21 cellular contexts compared by ENCODE assay signal in the genomic region with DNA sequence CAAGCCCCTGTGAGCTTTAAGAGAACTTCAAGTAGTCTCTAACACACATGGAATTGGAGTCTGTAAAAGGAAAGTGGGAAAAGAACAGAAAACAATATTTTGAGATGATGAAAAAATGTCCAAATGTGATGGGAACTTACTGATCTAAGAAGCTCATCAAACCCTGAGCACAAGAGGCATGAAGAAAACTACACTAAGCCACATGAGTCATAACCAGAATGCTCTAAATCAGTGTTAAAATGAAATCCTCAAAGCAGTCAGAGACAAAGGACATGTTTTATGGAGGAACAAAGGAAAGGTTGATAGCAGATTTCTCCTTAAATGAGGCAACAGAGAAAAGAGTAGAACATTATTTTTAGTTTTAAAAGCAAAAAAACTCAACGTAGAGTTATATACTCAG. TPM values are rescaled to one million over a fixed set of nuclear protein-coding genes. Genes with fewer than 3 reads are reported as not detected.
DNase-seq lines count a peak whose midpoint lies in the region; ATAC-seq and TF ChIP-seq lines count a peak whose summit lies in the region.
"Had no signal": no experiment of that assay in that cellular context is flagged by ENCODE, and none has a peak within 500 bp of the region (broad histone marks: within the 10 kb centered on the region; RNA-seq: fewer than 3 reads in every experiment).

No MANE protein-coding gene starts in this region.

- peaks cover 34% of the 10 kb centered on the region for H3K4me1 Mint-ChIP-seq in activated T-cell treated with anti-CD3 and anti-CD28 coated beads, Interleukin-2, amount 50 U/mL, for 72 hours (ENCODE audit: low read depth)
- H3K4me1 Mint-ChIP-seq in activated T-cell treated with anti-CD3 and anti-CD28 coated beads, Interleukin-2, amount 50 U/mL, for 4 hours (ENCODE audit: low read depth): peaks cover 15% of the 10 kb centered on the region

- no peaks in the 10 kb centered on the region for H3K27me3 ChIP-seq in ascending aorta

- ATAC-seq in activated T-cell treated with anti-CD3 and anti-CD28 coated beads, Interleukin-2, amount 50 U/mL, for 72 hours (replicated peaks in 1 of 2): peak; percentile 55 to 58
- ATAC-seq in activated T-cell treated with anti-CD3 and anti-CD28 coated beads, Interleukin-2, amount 50 U/mL, for 4 hours: no peak
- peak; percentile 66 for ATAC-seq in HG02588 (IDR thresholded peaks at IDR 0.05; ENCODE audit: unreplicated experiment)
- no peak for ATAC-seq in HG03139 (IDR thresholded peaks at IDR 0.05; ENCODE audit: unreplicated experiment)
- ATAC-seq: left ventricle myocardium superior had no signal

- H3K9me3 Mint-ChIP-seq in activated T-cell treated with anti-CD3 and anti-CD28 coated beads, Interleukin-2, amount 50 U/mL, for 72 hours: peaks cover 10% of the 10 kb centered on the region in 2 donors
- peaks cover 23% of the 10 kb centered on the region for H3K9me3 Mint-ChIP-seq in activated T-cell treated with anti-CD3 and anti-CD28 coated beads, Interleukin-2, amount 50 U/mL, for 4 hours

- no peaks in the 10 kb centered on the region for H3K4me1 ChIP-seq in ascending aorta

- H3K27ac ChIP-seq in ascending aorta: no peak overlapping the region
- H3K27ac ChIP-seq: KMS-11 had no signal

- H3K27ac Mint-ChIP-seq in activated T-cell treated with anti-CD3 and anti-CD28 coated beads, Interleukin-2, amount 50 U/mL, for 72 hours: peak overlapping the region; percentile 14
- H3K27ac Mint-ChIP-seq: activated B cell treated with CpG ODN at 0.5 μM for 24 hours, type B pancreatic cell had no signal

- H3K4me3 ChIP-seq in skeletal muscle cell (ENCODE audit: low read depth, low read length) (no peak overlapping the region), ascending aorta (no peak overlapping the region)

- peaks cover 17 to 65% of the 10 kb centered on the region in 2 donors for H3K36me3 ChIP-seq in ascending aorta

- no peak for DNase-seq in activated T-cell treated with anti-CD3 and anti-CD28 coated beads, Interleukin-2, amount 50 U/mL, for 72 hours
- no peak for DNase-seq in activated T-cell treated with anti-CD3 and anti-CD28 coated beads, Interleukin-2, amount 50 U/mL, for 4 hours
- DNase-seq in HT1080 (ENCODE audit: low read depth) (peak; percentile 18), skeletal muscle cell (ENCODE audit: low read depth) (peak; percentile 7), NCI-H524 treated with DMSO at 0.1 percent for 48 hours (lab: John Stamatoyannopoulos, UW) (no peak), ascending aorta (ENCODE audit: low spot score in 2 of 2) (no peak)
- DNase-seq: activated B cell treated with CpG ODN at 0.5 μM for 24 hours; activated naive CD4-positive, alpha-beta T cell treated with anti-CD3 and anti-CD28 coated beads, Interleukin-2, amount 50 U/mL, for 16 hours; DND-41; effector CD4-positive, alpha-beta T cell; left ventricle myocardium superior; NCI-H1417; NCI-H446; posterior cingulate gyrus; Right ventricle myocardium superior; small intestine; stimulated activated naive CD4-positive, alpha-beta T cell had no signal

- H3K4me3 Mint-ChIP-seq in activated T-cell treated with anti-CD3 and anti-CD28 coated beads, Interleukin-2, amount 50 U/mL, for 72 hours: no peak overlapping the region
- H3K4me3 Mint-ChIP-seq in activated T-cell treated with anti-CD3 and anti-CD28 coated beads, Interleukin-2, amount 50 U/mL, for 4 hours: no peak overlapping the region
- H3K4me3 Mint-ChIP-seq: activated B cell treated with CpG ODN at 0.5 μM for 24 hours, type B pancreatic cell had no signal

- TF ChIP-seq CTCF in ascending aorta (IDR thresholded peaks at IDR 0.05): no peak

- H3K36me3 Mint-ChIP-seq in activated T-cell treated with anti-CD3 and anti-CD28 coated beads, Interleukin-2, amount 50 U/mL, for 72 hours (ENCODE audit: insufficient read depth in 2 of 2): peaks cover 28 to 75% of the 10 kb centered on the region in 2 donors
- H3K36me3 Mint-ChIP-seq in activated T-cell treated with anti-CD3 and anti-CD28 coated beads, Interleukin-2, amount 50 U/mL, for 4 hours (ENCODE audit: insufficient read depth): peaks cover 63% of the 10 kb centered on the region

- peaks cover 5 to 30% of the 10 kb centered on the region in 2 donors for H3K9me3 ChIP-seq in ascending aorta

- intact Hi-C loops in ascending aorta (cut with DNase I): no loop called here

- no peaks in the 10 kb centered on the region for H3K27me3 Mint-ChIP-seq in activated T-cell treated with anti-CD3 and anti-CD28 coated beads, Interleukin-2, amount 50 U/mL, for 72 hours (ENCODE audit: low read depth)
- H3K27me3 Mint-ChIP-seq in activated T-cell treated with anti-CD3 and anti-CD28 coated beads, Interleukin-2, amount 50 U/mL, for 4 hours (ENCODE audit: low read depth): no peaks in the 10 kb centered on the region
- H3K27me3 Mint-ChIP-seq: activated B cell treated with CpG ODN at 0.5 μM for 24 hours, type B pancreatic cell had no signal

RNA-seq across cellular contexts. Expression of a gene that starts 37.2 kb away (rescaled TPM):
- 10 to 100 TPM; 23.1 to 25.9 TPM for total RNA-seq in activated T-cell treated with anti-CD3 and anti-CD28 coated beads, Interleukin-2, amount 50 U/mL, for 72 hours
- 10 to 100 TPM; 10.4 to 14.3 (median 12.2) TPM for total RNA-seq in activated T-cell treated with anti-CD3 and anti-CD28 coated beads, Interleukin-2, amount 50 U/mL, for 4 hours
- total RNA-seq in HT1080 (2014; rRNA removed; shearing (Covaris generic)): 15.8 and 15.9 TPM in 2 replicates
- 7.9 and 10.6 TPM in 2 replicates for polyA plus RNA-seq in HT1080 (2015; cell fraction: cytosol; rRNA removed)
- polyA plus RNA-seq in HT1080 (2015; cell fraction: nucleus; rRNA removed): 14.3 and 16.3 TPM in 2 replicates
- total RNA-seq in ascending aorta: 8.0 TPM

RNA-seq across cellular contexts. Expression of a gene that starts 46.5 kb away (rescaled TPM):
- 10 to 100 TPM; 23.7 to 25.3 TPM for total RNA-seq in activated T-cell treated with anti-CD3 and anti-CD28 coated beads, Interleukin-2, amount 50 U/mL, for 72 hours
- total RNA-seq in activated T-cell treated with anti-CD3 and anti-CD28 coated beads, Interleukin-2, amount 50 U/mL, for 4 hours: 10 to 100 TPM; 18.0 to 23.7 (median 19.9) TPM
- total RNA-seq in HT1080 (2014; rRNA removed; shearing (Covaris generic)): 11.5 and 13.6 TPM in 2 replicates
- 8.9 and 20.3 TPM in 2 replicates for polyA plus RNA-seq in HT1080 (2015; cell fraction: cytosol; rRNA removed)
- polyA plus RNA-seq in HT1080 (2015; cell fraction: nucleus; rRNA removed): 28.2 and 37.2 TPM in 2 replicates
- total RNA-seq in ascending aorta: 2.8 TPM

Comparison
In these comparisons a context has a peak if more than half of its experiments do, and no peak if none do; other contexts are left out.
1. ATAC-seq: peak in activated T-cell treated with anti-CD3 and anti-CD28 coated beads, Interleukin-2, amount 50 U/mL, for 72 hours (2 of 2) and HG02588 (single experiment); none in activated T-cell treated with anti-CD3 and anti-CD28 coated beads, Interleukin-2, amount 50 U/mL, for 4 hours (0 of 2) and HG03139 (single experiment).
2. DNase-seq: peak in HT1080 (single experiment) and skeletal muscle cell (single experiment); none in activated T-cell treated with anti-CD3 and anti-CD28 coated beads, Interleukin-2, amount 50 U/mL, for 72 hours (0 of 2), activated T-cell treated with anti-CD3 and anti-CD28 coated beads, Interleukin-2, amount 50 U/mL, for 4 hours (single experiment), NCI-H524 treated with DMSO at 0.1 percent for 48 hours (single experiment) and ascending aorta (0 of 2).